ENCODE assay signal across 8 cellular contexts in the genomic region with DNA sequence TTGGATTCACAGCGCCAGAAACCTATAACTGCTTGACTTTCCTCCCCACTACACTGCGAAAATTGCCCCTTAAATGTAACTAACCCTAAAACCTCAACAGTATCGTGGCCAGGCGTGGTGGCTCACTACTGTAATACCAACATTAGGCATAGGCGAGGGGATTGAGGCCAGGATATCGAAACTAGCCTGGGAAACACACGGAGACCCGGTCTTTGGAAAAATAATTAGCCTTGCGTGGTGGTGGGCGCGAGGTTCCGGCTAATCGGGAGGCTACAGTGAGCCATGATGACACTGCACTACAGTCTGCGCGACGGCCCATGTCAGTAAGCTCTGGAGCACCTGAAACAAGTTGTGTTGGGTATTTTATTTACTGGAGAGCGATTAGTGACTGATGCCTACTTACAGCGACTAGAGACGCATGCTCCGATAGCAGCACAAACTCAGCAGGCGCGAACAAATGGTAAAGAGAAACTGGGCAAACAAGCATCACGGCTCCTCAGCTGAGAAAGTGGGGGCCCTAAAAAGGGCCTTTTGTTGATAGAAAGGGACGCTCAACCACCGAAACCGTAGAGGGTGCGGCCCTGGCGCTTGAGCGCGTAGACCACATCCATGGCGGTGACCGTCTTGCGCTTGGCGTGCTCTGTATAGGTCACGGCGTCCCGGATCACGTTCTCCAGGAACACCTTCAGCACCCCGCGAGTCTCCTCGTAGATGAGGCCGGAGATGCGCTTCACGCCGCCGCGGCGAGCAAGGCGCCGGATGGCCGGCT.
A peak's percentile ranks its signal among the peaks of the same experiment; 100 is the strongest.
DNase-seq lines count a peak whose midpoint lies in the region; ATAC-seq and TF ChIP-seq lines count a peak whose summit lies in the region.
"Not testable (repeated sequence)": the region's sequence is repeated elsewhere in the genome, so short reads cannot be mapped to it uniquely, and the experiment has no call there.

No MANE protein-coding gene starts in this region.

- not testable (repeated sequence) for H3K27me3 ChIP-seq in OCI-LY3 (ENCODE audit: low read depth, low read length)
- H3K27me3 ChIP-seq in stomach = peaks cover 0 to 12% (median 0%) of the 10 kb centered on the region in 3 donors

- H3K27ac ChIP-seq in OCI-LY3 (ENCODE audit: low read length) (peak overlapping the region; percentile 98), mesodermal cell (ENCODE audit: low read depth, low read length, severe bottlenecking) (peak overlapping the region; percentile 93), stomach (peak overlapping the region; percentile 84 to 92 (median 87))

- TF ChIP-seq CTCF in OCI-LY3 (IDR thresholded peaks at IDR 0.05; ENCODE audit: low read depth, low read length); epithelial cell of esophagus (IDR thresholded peaks at IDR 0.05; ENCODE audit: insufficient read depth, low read depth, low read length, missing control alignments); stomach (IDR thresholded peaks at IDR 0.05): not testable (repeated sequence)

- H3K9ac ChIP-seq in OCI-LY3 (ENCODE audit: low read length) = peak overlapping the region; percentile 90

- H3K36me3 ChIP-seq in OCI-LY3 (replicated peaks; ENCODE audit: low read depth, low read length); mesodermal cell (ENCODE audit: control insufficient read depth, insufficient read depth, low read length); stomach: not testable (repeated sequence)

- peak overlapping the region; percentile 80 for H3K4me3 ChIP-seq in OCI-LY3 (ENCODE audit: low read length)
- peak overlapping the region; percentile 70 for H3K4me3 ChIP-seq in epithelial cell of esophagus (ENCODE audit: low read length)
- H3K4me3 ChIP-seq in mesodermal cell (ENCODE audit: extremely low read depth, insufficient read depth, low read length, poor library complexity, severe bottlenecking) = peak overlapping the region; percentile 72
- H3K4me3 ChIP-seq in stomach = peak overlapping the region; percentile 41 to 57 (median 48)

- not testable (repeated sequence) for H3K4me1 ChIP-seq in OCI-LY3 (ENCODE audit: low read length); mesodermal cell (ENCODE audit: control insufficient read depth, insufficient read depth, low read length, poor library complexity, severe bottlenecking)
- H3K4me1 ChIP-seq in stomach = peaks cover 5 to 36% (median 15%) of the 10 kb centered on the region in 4 donors

- not testable (repeated sequence) for H3K79me2 ChIP-seq in OCI-LY3 (ENCODE audit: low read length)

- intact Hi-C loops in stomach (cut with DNase I; ENCODE audit: low total_unique reads) = not testable (repeated sequence)

- 0 to 2% methylated on average over 20 to 23 of the region's 51 CpGs for WGBS in mesodermal cell (ENCODE audit: insufficient coverage in 2 of 2), 2 experiments
- 5 to 21% (median 6%) methylated on average over 23 to 34 of the region's 51 CpGs for WGBS in stomach, 5 donors

- H4K20me1 ChIP-seq in OCI-LY3 (ENCODE audit: insufficient read depth, low read length) = not testable (repeated sequence)

- H2AFZ ChIP-seq in OCI-LY3 (ENCODE audit: low read depth, low read length) = not testable (repeated sequence)

- H3K4me2 ChIP-seq in OCI-LY3 (ENCODE audit: low read length) = peak overlapping the region; percentile 90

- TF ChIP-seq POLR2A in stomach (IDR thresholded peaks at IDR 0.05) = not testable (repeated sequence)

- DNase-seq in ELR (ENCODE audit: low read depth) (peak; percentile 69), epithelial cell of esophagus (ENCODE audit: low read depth) (peak; percentile 57)
- DNase-seq in activated T-cell treated with anti-CD3 and anti-CD28 coated beads, Interleukin-2, amount 50 U/mL, for 1 hour = peak; percentile 64
- not testable (repeated sequence) for DNase-seq in stomach

- ATAC-seq in GM21447 (IDR thresholded peaks at IDR 0.05; ENCODE audit: unreplicated experiment) (peak; percentile 61), HG03457 (IDR thresholded peaks at IDR 0.05; ENCODE audit: unreplicated experiment) (peak; percentile 48)

- not testable (repeated sequence) for TF ChIP-seq EP300 in stomach (IDR thresholded peaks at IDR 0.05)

- H3K9me3 ChIP-seq in OCI-LY3 (ENCODE audit: insufficient read depth, low read length); mesodermal cell (ENCODE audit: control insufficient read depth, low read length); stomach: not testable (repeated sequence)
